In the genomic region with DNA sequence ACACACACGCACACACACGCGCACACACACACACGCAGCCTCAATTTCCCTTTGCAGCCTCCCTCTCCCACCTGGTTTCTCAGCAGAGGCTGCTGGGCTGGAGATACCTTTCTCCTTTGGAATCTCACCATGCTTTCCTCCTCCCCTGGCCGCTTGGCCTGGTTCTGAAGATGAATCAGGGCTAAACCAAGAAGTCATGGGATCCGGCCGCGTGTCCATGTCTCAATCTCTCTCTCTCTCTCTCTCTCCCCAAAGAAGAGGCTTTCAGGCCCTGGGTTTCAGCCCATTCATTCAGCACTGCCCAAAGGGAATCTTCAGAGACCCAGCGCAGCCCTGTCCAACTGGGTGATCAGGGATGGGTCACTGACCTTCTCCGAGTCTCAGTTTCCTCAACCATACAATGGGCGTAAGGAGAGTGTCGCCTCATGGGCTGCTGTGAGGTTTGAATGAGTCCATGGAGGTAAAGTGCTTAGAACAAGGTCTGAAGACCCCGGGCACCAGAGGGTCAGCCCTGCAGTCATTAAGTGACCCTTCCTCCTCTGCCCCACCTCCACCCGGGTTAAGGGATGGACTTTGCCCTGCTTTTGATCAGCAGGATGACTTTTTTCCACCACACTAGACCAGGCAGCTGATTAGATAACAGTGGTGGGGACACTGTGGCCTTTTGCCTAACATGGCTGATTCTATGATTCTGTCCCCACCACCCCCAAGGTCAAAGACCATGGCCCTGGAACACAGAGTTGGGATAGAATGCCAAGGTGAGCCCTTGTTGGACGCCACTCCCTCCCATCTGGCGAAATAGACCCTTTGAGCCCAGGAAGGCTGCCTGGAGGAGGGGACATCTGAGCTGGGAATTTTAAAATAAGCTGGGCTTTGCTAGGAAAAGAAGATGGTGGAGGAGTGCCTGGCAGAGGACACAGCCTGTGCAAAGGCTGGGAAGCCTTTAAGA, we compare ENCODE assay signal across 1 cellular context.
TF ChIP-seq lines count a peak whose summit lies in the region.

No MANE protein-coding gene starts in this region.

TF ChIP-seq in HepG2, 621 proteins besides CTCF, POLR2A, EP300 and RAD21 (continued from another document):
- TF ChIP-seq ZNF143 (CRISPR knock-in tag; IDR thresholded peaks at IDR 0.05): no peak
- no peak for TF ChIP-seq ZFP36L2 (CRISPR knock-in tag; IDR thresholded peaks at IDR 0.05)
- TF ChIP-seq ZNF3 (CRISPR knock-in tag; IDR thresholded peaks at IDR 0.05): peak; percentile 35; the same call in 1 of the 2 replicates
- 0 out of 2 replicates have a peak, but pooled peaks have one; percentile 36 for TF ChIP-seq ZNF441 (CRISPR knock-in tag; IDR thresholded peaks at IDR 0.05; ENCODE audit: borderline replicate concordance)
- TF ChIP-seq, protein P1, sequence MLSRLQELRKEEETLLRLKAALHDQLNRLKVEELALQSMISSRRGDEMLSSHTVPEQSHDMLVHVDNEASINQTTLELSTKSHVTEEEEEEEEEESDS (CRISPR knock-in tag; IDR thresholded peaks at IDR 0.05; ENCODE audit: borderline replicate concordance): no peak
TF ChIP-seq in HepG2: peak in this region for 253.
